ENCODE assay signal across 10 cellular contexts in the genomic region with DNA sequence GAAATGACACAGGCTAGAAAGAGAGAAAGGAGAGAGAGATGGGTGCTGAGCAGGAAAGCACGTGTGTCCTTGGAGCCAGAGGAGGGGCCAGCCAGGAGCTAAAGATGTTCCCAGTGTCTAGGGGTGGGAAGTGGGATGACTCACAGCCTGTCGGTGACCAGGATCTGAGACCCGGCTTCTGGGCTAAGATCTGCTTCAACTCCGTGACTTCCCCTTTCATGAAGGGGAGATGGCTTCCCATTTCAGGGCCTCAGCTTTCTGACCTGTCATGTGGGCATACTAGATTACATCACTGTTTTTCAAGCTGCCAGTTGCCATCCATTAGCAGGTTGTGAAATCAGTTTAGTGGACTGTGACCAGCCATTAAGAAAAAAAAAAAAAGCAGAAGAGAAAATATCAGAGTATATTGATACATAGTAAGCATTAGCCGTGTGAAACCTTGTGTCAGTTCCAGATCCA. TPM values are rescaled to one million over a fixed set of nuclear protein-coding genes. Genes with fewer than 3 reads are reported as not detected.
DNase-seq lines count a peak whose midpoint lies in the region; ATAC-seq and TF ChIP-seq lines count a peak whose summit lies in the region.
"Had no signal": no experiment of that assay in that cellular context is flagged by ENCODE, and none has a peak within 500 bp of the region (broad histone marks: within the 10 kb centered on the region; RNA-seq: fewer than 3 reads in every experiment).

No MANE protein-coding gene starts in this region.

- no peaks in the 10 kb centered on the region for H4K20me1 ChIP-seq in OCI-LY7 (ENCODE audit: insufficient read depth, low read length)

- H3K27ac Mint-ChIP-seq in CD4-positive, alpha-beta memory T cell, result peak overlapping the region in 1 of 7 donors; percentile 45
- H3K27ac Mint-ChIP-seq: activated naive CD8-positive, alpha-beta T cell treated with anti-CD3 and anti-CD28 coated beads, Interleukin-2, amount 10 ng/mL, durations not matched to agents 7 days and 5 days had no signal

- no peak overlapping the region for H3K4me3 ChIP-seq in GM06990 (replicated peaks; ENCODE audit: low read depth, low read length)
- H3K4me3 ChIP-seq in OCI-LY7 (ENCODE audit: low read depth, low read length, poor library complexity, severe bottlenecking), result no peak overlapping the region
- no peak overlapping the region for H3K4me3 ChIP-seq in CD4-positive, alpha-beta memory T cell (ENCODE audit: low read length in 2 of 2)

- POLR2A ChIA-PET in OCI-LY7 (lab: Charles Lee), result interaction anchor here (0.6 to 0.8 kb wide), 4 partner anchors 9 to 165 kb away, joined by 3 to 5 read pairs (median 3); no protein-coding TSS in a partner anchor
- POLR2A ChIA-PET in CD4-positive, alpha-beta memory T cell (lab: Charles Lee; ENCODE audit: partially characterized antibody), result interaction anchor here (0.6 kb wide), 1 partner anchor 228 kb away, joined by 3 read pairs; no protein-coding TSS in a partner anchor

- H3K27ac ChIP-seq in OCI-LY7 (ENCODE audit: low read depth, low read length, poor library complexity, severe bottlenecking), result peak overlapping the region; percentile 13
- no peak overlapping the region for H3K27ac ChIP-seq in CD4-positive, alpha-beta memory T cell (ENCODE audit: low read depth, low read length)

- TF ChIP-seq CTCF in GM06990 (IDR thresholded peaks at IDR 0.05; ENCODE audit: insufficient read depth, low read length, poor library complexity, severe bottlenecking), result no peak
- no peak for TF ChIP-seq CTCF in OCI-LY7 (conservative IDR thresholded peaks at IDR 0.05; ENCODE audit: low read length)

- H3K79me2 ChIP-seq in OCI-LY7 (ENCODE audit: insufficient read depth, low read depth, low read length), result no peaks in the 10 kb centered on the region

- intact Hi-C loops in OCI-LY7 (cut with micrococcal nuclease; ENCODE audit: unreplicated experiment), result loop anchor here (5.0 kb wide), 1 partner anchor 199 kb away; a partner anchor contains a TSS
- intact Hi-C loops in left cardiac atrium (cut with DNase I), result no loop called here
- intact Hi-C loops in CD4-positive, alpha-beta memory T cell (cut with micrococcal nuclease), result no loop called here

- ATAC-seq in HG02571 (IDR thresholded peaks at IDR 0.05; ENCODE audit: unreplicated experiment) (peak; percentile 67), left cardiac atrium (peak; percentile 58 to 84)

- CTCF ChIA-PET in OCI-LY7 (lab: Charles Lee; ENCODE audit: unreplicated experiment), result interaction anchor here (0.6 kb wide), 2 partner anchors 83 to 537 kb away, joined by 3 read pairs; no protein-coding TSS in a partner anchor
- CTCF ChIA-PET in CD4-positive, alpha-beta memory T cell (lab: Charles Lee; ENCODE audit: partially characterized antibody), result no interaction called here

- no peaks in the 10 kb centered on the region for H3K9me2 ChIP-seq in OCI-LY7 (ENCODE audit: insufficient read depth, low read length)

- H3K27me3 Mint-ChIP-seq in CD4-positive, alpha-beta memory T cell, result peaks cover 4 to 5% of the 10 kb centered on the region in 2 donors

- BruUV-seq in OCI-LY7 (replicated peaks; lab: Mats Ljungman, UMichigan), result no TSS peak

- peak overlapping the region; percentile 49; the same call in 1 of the 2 replicates for H2AFZ ChIP-seq in OCI-LY7 (ENCODE audit: low read length)

- no peak overlapping the region for H3K4me3 Mint-ChIP-seq in CD4-positive, alpha-beta memory T cell
- H3K4me3 Mint-ChIP-seq: activated naive CD8-positive, alpha-beta T cell treated with anti-CD3 and anti-CD28 coated beads, Interleukin-2, amount 10 ng/mL, durations not matched to agents 7 days and 5 days had no signal

- H3K4me2 ChIP-seq in OCI-LY7 (ENCODE audit: low read length), result peak overlapping the region; percentile 50

- peaks cover 14% of the 10 kb centered on the region for H3K4me1 ChIP-seq in OCI-LY7 (ENCODE audit: insufficient read depth, low read length, poor library complexity, severe bottlenecking)
- H3K4me1 ChIP-seq in CD4-positive, alpha-beta memory T cell (ENCODE audit: insufficient read depth, low read length), result no peaks in the 10 kb centered on the region

- DNase-seq in GM06990 (ENCODE audit: extremely low read depth, insufficient read length) (peak; percentile 80), OCI-LY7 (ENCODE audit: low spot score) (peak; percentile 79), left cardiac atrium (peak; percentile 57), activated gamma-delta T cell treated with Interleukin-2 at 50 U/mL for 16 hours (no peak), NCI-H1694 (lab: John Stamatoyannopoulos, UW) (no peak)
- no peak for DNase-seq in CD4-positive, alpha-beta memory T cell
- no peak for DNase-seq in stimulated activated CD4-positive, alpha-beta T cell treated with anti-CD3 and anti-CD28 coated beads, Interleukin-4, amount 100 ng/mL, for 4 hours
- DNase-seq: activated naive CD8-positive, alpha-beta T cell treated with anti-CD3 and anti-CD28 coated beads, Interleukin-2, amount 10 ng/mL, durations not matched to agents 7 days and 5 days had no signal

- no peaks in the 10 kb centered on the region for H3K4me1 Mint-ChIP-seq in CD4-positive, alpha-beta memory T cell

- H3K9me3 ChIP-seq in OCI-LY7 (ENCODE audit: low read length), result no peaks in the 10 kb centered on the region
- H3K9me3 ChIP-seq in CD4-positive, alpha-beta memory T cell (ENCODE audit: control insufficient read depth in 1 of 2, low read length in 2 of 2), result no peaks in the 10 kb centered on the region

- H3K36me3 ChIP-seq in GM06990 (ENCODE audit: control insufficient read depth, insufficient read depth, low read length), result no peaks in the 10 kb centered on the region
- H3K36me3 ChIP-seq in OCI-LY7 (ENCODE audit: insufficient read depth, low read length), result no peaks in the 10 kb centered on the region
- no peaks in the 10 kb centered on the region for H3K36me3 ChIP-seq in CD4-positive, alpha-beta memory T cell (ENCODE audit: insufficient read depth, low read length)

- H3K27me3 ChIP-seq in GM06990 (replicated peaks; ENCODE audit: control insufficient read depth, insufficient read depth, low read length), result peaks cover 2% of the 10 kb centered on the region
- H3K27me3 ChIP-seq in CD4-positive, alpha-beta memory T cell (ENCODE audit: insufficient read depth, low read length), result no peaks in the 10 kb centered on the region

- no peaks in the 10 kb centered on the region for H3K9me3 Mint-ChIP-seq in CD4-positive, alpha-beta memory T cell
- H3K9me3 Mint-ChIP-seq: activated naive CD8-positive, alpha-beta T cell treated with anti-CD3 and anti-CD28 coated beads, Interleukin-2, amount 10 ng/mL, durations not matched to agents 7 days and 5 days; naive thymus-derived CD8-positive, alpha-beta T cell had no signal

- no peaks in the 10 kb centered on the region for H3K36me3 Mint-ChIP-seq in CD4-positive, alpha-beta memory T cell
- H3K36me3 Mint-ChIP-seq: activated naive CD8-positive, alpha-beta T cell treated with anti-CD3 and anti-CD28 coated beads, Interleukin-2, amount 10 ng/mL, durations not matched to agents 7 days and 5 days had no signal

RNA-seq across cellular contexts. Expression of a gene that starts 5.4 kb away (rescaled TPM):
- total RNA-seq in OCI-LY7 (2014; rRNA removed; shearing (Covaris generic)), result not detected in 2 replicates
- not detected in 2 replicates for total RNA-seq in OCI-LY7 (2022)
- total RNA-seq in left cardiac atrium, result not detected
- not detected for total RNA-seq in CD4-positive, alpha-beta memory T cell
- not detected for polyA plus RNA-seq in CD4-positive, alpha-beta memory T cell
- total RNA-seq: activated naive CD8-positive, alpha-beta T cell treated with anti-CD3 and anti-CD28 coated beads, Interleukin-2, amount 10 ng/mL, durations not matched to agents 7 days and 5 days; naive thymus-derived CD8-positive, alpha-beta T cell had no signal
- polyA plus RNA-seq: naive thymus-derived CD8-positive, alpha-beta T cell had no signal

Comparison
In these comparisons a context has a peak if more than half of its experiments do, and no peak if none do; other contexts are left out.
1. DNase-seq: peak in GM06990 (single experiment), OCI-LY7 (single experiment) and left cardiac atrium (single experiment); none in CD4-positive, alpha-beta memory T cell (0 of 5), activated gamma-delta T cell treated with Interleukin-2 at 50 U/mL for 16 hours (single experiment), NCI-H1694 (single experiment) and stimulated activated CD4-positive, alpha-beta T cell treated with anti-CD3 and anti-CD28 coated beads, Interleukin-4, amount 100 ng/mL, for 4 hours (0 of 2).